7 cellular contexts compared by ENCODE assay signal in the genomic region with DNA sequence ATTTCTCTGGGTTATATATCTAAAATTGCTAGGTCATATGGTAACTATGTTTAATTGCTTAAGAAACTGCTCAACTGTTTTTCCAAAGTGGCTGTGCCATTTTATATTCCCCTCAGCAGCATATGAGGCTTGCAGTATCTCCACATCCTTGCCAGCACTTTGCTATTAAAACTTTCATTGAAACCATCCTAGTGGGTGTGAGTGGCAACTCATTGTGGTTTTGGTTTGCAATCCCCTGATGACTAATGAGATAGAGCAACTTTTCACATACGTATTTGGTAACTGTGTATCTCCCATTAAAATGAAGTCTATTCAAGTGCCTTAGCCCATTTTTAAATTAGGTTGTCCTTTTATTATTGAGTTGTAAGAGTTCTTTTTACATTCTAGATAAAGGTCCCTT. TPM values are rescaled to one million over a fixed set of nuclear protein-coding genes. Genes with fewer than 3 reads are reported as not detected.
DNase-seq lines count a peak whose midpoint lies in the region; ATAC-seq and TF ChIP-seq lines count a peak whose summit lies in the region.

No MANE protein-coding gene starts in this region.

- intact Hi-C loops in head of caudate nucleus (cut with DNase I): no loop called here

- H3K4me3 Mint-ChIP-seq in central memory CD8-positive, alpha-beta T cell: no peak overlapping the region
- peak overlapping the region; percentile 5 for H3K4me3 Mint-ChIP-seq in stimulated activated naive CD8-positive, alpha-beta T cell treated with anti-CD3 and anti-CD28 coated beads, Interleukin-15, Interleukin-2, amounts not matched to agents 100 ng/mL and 50 ng/mL, for 24 hours
- no peak overlapping the region for H3K4me3 Mint-ChIP-seq in glutamatergic neuron (ENCODE audit: unreplicated experiment)

- DNase-seq in NOMO-1 (lab: John Stamatoyannopoulos, UW; ENCODE audit: unreplicated experiment in 2 of 2) (peak; percentile 90 to 96), glutamatergic neuron (no peak), head of caudate nucleus (no peak)
- DNase-seq in central memory CD8-positive, alpha-beta T cell (ENCODE audit: low spot score in 2 of 2): peak in 1 of 2 donors; percentile 28

- H3K4me1 Mint-ChIP-seq in central memory CD8-positive, alpha-beta T cell: peaks cover 63% of the 10 kb centered on the region
- peaks cover 61% of the 10 kb centered on the region for H3K4me1 Mint-ChIP-seq in stimulated activated naive CD8-positive, alpha-beta T cell treated with anti-CD3 and anti-CD28 coated beads, Interleukin-15, Interleukin-2, amounts not matched to agents 100 ng/mL and 50 ng/mL, for 24 hours (ENCODE audit: low read depth)
- peaks cover 6% of the 10 kb centered on the region for H3K4me1 Mint-ChIP-seq in glutamatergic neuron (ENCODE audit: low read depth, unreplicated experiment)

- no peak for TF ChIP-seq CTCF in glutamatergic neuron (IDR thresholded peaks at IDR 0.05; ENCODE audit: partially characterized antibody, unreplicated experiment)

- H3K9me3 Mint-ChIP-seq in central memory CD8-positive, alpha-beta T cell: no peaks in the 10 kb centered on the region
- no peaks in the 10 kb centered on the region for H3K9me3 Mint-ChIP-seq in stimulated activated naive CD8-positive, alpha-beta T cell treated with anti-CD3 and anti-CD28 coated beads, Interleukin-15, Interleukin-2, amounts not matched to agents 100 ng/mL and 50 ng/mL, for 24 hours
- H3K9me3 Mint-ChIP-seq in glutamatergic neuron (ENCODE audit: unreplicated experiment): no peaks in the 10 kb centered on the region

- ATAC-seq in GM18511 (IDR thresholded peaks at IDR 0.05; ENCODE audit: unreplicated experiment): peak; percentile 99
- peak; percentile 90 for ATAC-seq in HG02571 (IDR thresholded peaks at IDR 0.05; ENCODE audit: unreplicated experiment)
- ATAC-seq in central memory CD8-positive, alpha-beta T cell (replicated peaks; ENCODE audit: extremely low read depth, poor library complexity, severe bottlenecking): peak; percentile 98

- peaks cover 32% of the 10 kb centered on the region for H3K36me3 Mint-ChIP-seq in central memory CD8-positive, alpha-beta T cell (ENCODE audit: insufficient read depth)
- peaks cover 51% of the 10 kb centered on the region for H3K36me3 Mint-ChIP-seq in stimulated activated naive CD8-positive, alpha-beta T cell treated with anti-CD3 and anti-CD28 coated beads, Interleukin-15, Interleukin-2, amounts not matched to agents 100 ng/mL and 50 ng/mL, for 24 hours (ENCODE audit: low read depth)
- H3K36me3 Mint-ChIP-seq in glutamatergic neuron (ENCODE audit: unreplicated experiment): no peaks in the 10 kb centered on the region

- H3K27ac Mint-ChIP-seq in central memory CD8-positive, alpha-beta T cell (ENCODE audit: low read depth): no peak overlapping the region
- no peak overlapping the region for H3K27ac Mint-ChIP-seq in stimulated activated naive CD8-positive, alpha-beta T cell treated with anti-CD3 and anti-CD28 coated beads, Interleukin-15, Interleukin-2, amounts not matched to agents 100 ng/mL and 50 ng/mL, for 24 hours
- H3K27ac Mint-ChIP-seq in glutamatergic neuron (ENCODE audit: unreplicated experiment): no peak overlapping the region

- H3K27me3 Mint-ChIP-seq in central memory CD8-positive, alpha-beta T cell: no peaks in the 10 kb centered on the region
- H3K27me3 Mint-ChIP-seq in stimulated activated naive CD8-positive, alpha-beta T cell treated with anti-CD3 and anti-CD28 coated beads, Interleukin-15, Interleukin-2, amounts not matched to agents 100 ng/mL and 50 ng/mL, for 24 hours: no peaks in the 10 kb centered on the region
- no peaks in the 10 kb centered on the region for H3K27me3 Mint-ChIP-seq in glutamatergic neuron (ENCODE audit: unreplicated experiment)

RNA-seq across cellular contexts. Expression of a gene that starts 17.3 kb away (rescaled TPM):
- 86.1 TPM for total RNA-seq in glutamatergic neuron (ENCODE audit: unreplicated experiment)

Comparison
In these comparisons a context has a peak if more than half of its experiments do, and no peak if none do; other contexts are left out.
1. DNase-seq: peak in NOMO-1 (2 of 2); none in glutamatergic neuron (single experiment) and head of caudate nucleus (0 of 42).
2. Peak in every context shown above with its lines, with median percentiles within 50 percentile points of each other: ATAC-seq.